ENCODE assay signal across 7 cellular contexts in the genomic region with DNA sequence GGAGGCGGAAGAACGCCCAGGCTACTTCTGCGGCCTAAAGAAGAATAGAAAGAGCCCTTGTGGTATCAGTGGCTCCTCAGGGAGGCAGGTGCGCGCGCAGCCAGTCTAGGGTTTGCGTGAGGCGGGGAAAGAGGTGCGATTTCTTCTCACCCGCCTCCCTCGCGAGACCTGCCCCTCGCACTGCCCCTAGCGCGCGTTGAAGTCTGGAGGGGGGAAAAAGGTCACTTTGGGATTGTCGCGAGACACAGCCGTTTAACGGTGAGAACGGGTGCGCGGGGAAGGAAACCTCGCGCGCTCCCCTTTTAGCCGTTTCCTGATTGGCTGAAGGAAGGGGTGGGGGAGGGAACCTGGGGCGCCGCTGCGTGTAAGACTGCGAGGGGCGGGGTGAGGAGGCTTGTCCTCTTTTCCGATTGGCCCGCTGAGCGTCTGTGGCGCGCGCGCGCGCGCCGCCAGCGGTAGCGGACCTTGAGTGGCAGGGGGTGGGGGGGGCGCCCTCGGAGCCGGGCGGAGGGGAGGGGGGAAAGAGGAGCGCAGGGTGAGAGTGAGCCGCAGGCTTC. TPM values are rescaled to one million over a fixed set of nuclear protein-coding genes. Genes with fewer than 3 reads are reported as not detected.
DNase-seq lines count a peak whose midpoint lies in the region; ATAC-seq and TF ChIP-seq lines count a peak whose summit lies in the region.

A gene with protein sequence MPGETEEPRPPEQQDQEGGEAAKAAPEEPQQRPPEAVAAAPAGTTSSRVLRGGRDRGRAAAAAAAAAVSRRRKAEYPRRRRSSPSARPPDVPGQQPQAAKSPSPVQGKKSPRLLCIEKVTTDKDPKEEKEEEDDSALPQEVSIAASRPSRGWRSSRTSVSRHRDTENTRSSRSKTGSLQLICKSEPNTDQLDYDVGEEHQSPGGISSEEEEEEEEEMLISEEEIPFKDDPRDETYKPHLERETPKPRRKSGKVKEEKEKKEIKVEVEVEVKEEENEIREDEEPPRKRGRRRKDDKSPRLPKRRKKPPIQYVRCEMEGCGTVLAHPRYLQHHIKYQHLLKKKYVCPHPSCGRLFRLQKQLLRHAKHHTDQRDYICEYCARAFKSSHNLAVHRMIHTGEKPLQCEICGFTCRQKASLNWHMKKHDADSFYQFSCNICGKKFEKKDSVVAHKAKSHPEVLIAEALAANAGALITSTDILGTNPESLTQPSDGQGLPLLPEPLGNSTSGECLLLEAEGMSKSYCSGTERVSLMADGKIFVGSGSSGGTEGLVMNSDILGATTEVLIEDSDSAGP (plus strand): TSS at position 429 of the 557 bp plus-strand sequence. CDS start 219 bp downstream, outside the sequence.

- peaks cover 0 to 3% (median 0%) of the 10 kb centered on the region in 5 experiments for H3K9me3 Mint-ChIP-seq in brain

- peak within 1 kb of the TSS; percentile 100 for H3K27ac Mint-ChIP-seq in brain

- H3K4me1 Mint-ChIP-seq in brain: peaks cover 79% of the 10 kb centered on the region

- H3K36me3 Mint-ChIP-seq in brain: peaks cover 4% of the 10 kb centered on the region

- peaks cover 7% of the 10 kb centered on the region for H3K27me3 Mint-ChIP-seq in brain

- TF ChIP-seq CTCF in brain (conservative IDR thresholded peaks at IDR 0.05): no peak

- intact Hi-C loops in sciatic nerve (cut with DNase I): no loop called here

- DNase-seq in NCI-H2171 (lab: John Stamatoyannopoulos, UW): peak; percentile 79
- peak; percentile 97 for DNase-seq in UCSD-AML1 (lab: John Stamatoyannopoulos, UW; ENCODE audit: unreplicated experiment)
- peak; percentile 36 for DNase-seq in iPS DF 4.7 (ENCODE audit: extremely low read depth, low spot score)
- DNase-seq in sciatic nerve (ENCODE audit: low spot score): peak; percentile 98

- ATAC-seq in GM18520 (IDR thresholded peaks at IDR 0.05; ENCODE audit: unreplicated experiment): peak; percentile 16
- peak; percentile 24 for ATAC-seq in HG03064 (IDR thresholded peaks at IDR 0.05; ENCODE audit: low read depth, unreplicated experiment)
- ATAC-seq in sciatic nerve: peak; percentile 94

- H3K4me3 Mint-ChIP-seq in brain: peak within 1 kb of the TSS; percentile 95 to 98 (median 98)

RNA-seq across cellular contexts. Expression of the gene that starts here (rescaled TPM):
- 50.4 TPM for polyA plus RNA-seq in brain (ENCODE audit: insufficient read depth, low read depth, low replicate concordance)
- 46.5 TPM for total RNA-seq in sciatic nerve

Comparison
In these comparisons a context has a peak if more than half of its experiments do, and no peak if none do; other contexts are left out.
1. Peak in every context shown above with its lines: DNase-seq and ATAC-seq.
2. ATAC-seq: peak in every context shown above with its lines; median percentile 94 in sciatic nerve; 24 in HG03064; 16 in GM18520.
3. DNase-seq: peak in every context shown above with its lines; median percentile 98 in sciatic nerve; 97 in UCSD-AML1; 79 in NCI-H2171; 36 in iPS DF 4.7.